11 cellular contexts compared by ENCODE assay signal in the genomic region with DNA sequence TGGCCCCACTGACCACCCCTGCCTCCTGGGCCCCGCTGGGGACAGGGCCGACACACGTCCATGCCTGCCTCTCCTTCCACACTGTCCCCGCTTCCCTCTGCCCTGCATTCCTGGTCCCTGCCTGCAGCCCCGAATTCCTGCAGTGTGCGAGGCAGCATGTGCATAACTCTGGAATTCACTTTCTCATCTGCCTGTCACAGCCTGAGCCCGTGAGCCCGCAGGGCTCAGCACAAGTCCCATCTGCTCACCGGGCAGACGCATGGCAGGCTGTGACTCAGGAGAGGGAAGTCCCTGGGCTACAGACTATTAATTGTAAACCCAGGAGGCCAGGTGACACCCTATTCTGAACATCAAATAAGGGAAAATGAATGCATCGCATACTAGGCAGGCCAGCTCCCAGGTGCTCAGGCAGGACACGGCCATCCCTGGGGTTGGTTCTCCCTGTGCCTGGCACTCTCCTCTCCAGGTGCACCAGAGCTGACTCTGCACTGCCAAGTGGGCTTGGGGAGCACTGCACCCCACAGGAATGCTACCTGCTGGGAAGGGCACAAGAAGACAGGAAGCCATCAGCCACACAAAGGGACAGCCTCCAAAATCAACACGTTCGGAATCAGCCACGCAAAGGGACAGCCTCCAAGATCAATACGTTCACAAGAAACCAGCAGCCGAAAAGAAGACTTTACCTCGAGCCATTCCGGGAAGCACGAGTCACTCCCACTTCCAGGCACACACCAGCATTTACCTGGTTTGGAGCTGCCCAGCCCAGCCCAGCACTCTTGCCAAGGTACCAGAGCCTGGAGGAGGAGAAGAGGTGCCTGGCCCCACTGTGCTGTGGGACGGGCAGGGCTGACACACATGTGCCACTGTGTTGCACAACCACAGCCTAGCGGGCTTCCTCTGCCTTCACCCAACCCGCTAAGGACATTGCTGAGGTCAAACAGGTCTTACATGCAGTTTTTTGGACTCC.
DNase-seq lines count a peak whose midpoint lies in the region; ATAC-seq, FAIRE-seq and TF ChIP-seq lines count a peak whose summit lies in the region.
"Had no signal": no experiment of that assay in that cellular context is flagged by ENCODE, and none has a peak within 500 bp of the region (broad histone marks: within the 10 kb centered on the region; RNA-seq: fewer than 3 reads in every experiment).

No MANE protein-coding gene starts in this region.

- no peak for FAIRE-seq in kidney (lab: Jason Lieb, UNC)
- FAIRE-seq: endometrium had no signal

- H3K36me3 ChIP-seq in kidney (ENCODE audit: control insufficient read depth in 1 of 2, insufficient read depth in 2 of 2, low read length in 2 of 2) (no peaks in the 10 kb centered on the region), stomach (no peaks in the 10 kb centered on the region)

- H3K36me3 Mint-ChIP-seq in activated T-helper 1 cell treated with anti-CD3 and anti-CD28 coated beads, Interleukin-12 subunit alpha, Interleukin-12 subunit beta, Interleukin-2, Interleukin-4 antibody, amounts not matched to agents 30 ng/mL and 10 ng/mL and 1 ng/mL, durations not matched to agents 14 hours and 24 hours and 36 hours (ENCODE audit: low read depth): no peaks in the 10 kb centered on the region
- H3K36me3 Mint-ChIP-seq: naive thymus-derived CD8-positive, alpha-beta T cell had no signal

- TF ChIP-seq EP300 in stomach (IDR thresholded peaks at IDR 0.05): no peak

- H3K27ac ChIP-seq in kidney (ENCODE audit: low read depth in 2 of 2, low read length in 2 of 2) (no peak overlapping the region), stomach (peak overlapping the region in 3 of 5 donors; percentile 15 to 68 (median 28))

- DNase-seq in NCI-H345 (lab: John Stamatoyannopoulos, UW) (peak; percentile 13), NCI-H345 treated with DMSO at 0.1 percent for 48 hours (lab: John Stamatoyannopoulos, UW; ENCODE audit: unreplicated experiment) (no peak), RKO (ENCODE audit: low spot score) (peak; percentile 24), kidney (peak; percentile 90), stomach (peak; percentile 81), ecto neural progenitor cell (ENCODE audit: low spot score) (no peak)
- DNase-seq in activated T-helper 1 cell treated with anti-CD3 and anti-CD28 coated beads, Interleukin-12 subunit alpha, Interleukin-12 subunit beta, Interleukin-2, Interleukin-4 antibody, amounts not matched to agents 30 ng/mL and 10 ng/mL and 1 ng/mL, durations not matched to agents 14 hours and 24 hours and 36 hours (ENCODE audit: low spot score): no peak
- DNase-seq: NCI-H446 had no signal

- WGBS in stomach, 5 donors: 45 to 61% (median 54%) methylated on average over 22 to 23 of the region's 23 CpGs

- no peaks in the 10 kb centered on the region for H3K27me3 ChIP-seq in stomach

- H3K27ac Mint-ChIP-seq in activated T-helper 1 cell treated with anti-CD3 and anti-CD28 coated beads, Interleukin-12 subunit alpha, Interleukin-12 subunit beta, Interleukin-2, Interleukin-4 antibody, amounts not matched to agents 30 ng/mL and 10 ng/mL and 1 ng/mL, durations not matched to agents 14 hours and 24 hours and 36 hours: no peak overlapping the region

- H3K4me1 ChIP-seq in kidney (ENCODE audit: control insufficient read depth in 1 of 2, insufficient read depth in 1 of 2, low read depth in 1 of 2, low read length in 2 of 2) (peaks cover 0 to 2% of the 10 kb centered on the region in 2 donors), stomach (peaks cover 9 to 31% (median 20%) of the 10 kb centered on the region in 4 donors)

- no peaks in the 10 kb centered on the region for H3K9me3 ChIP-seq in kidney (ENCODE audit: control insufficient read depth in 1 of 2, low read length in 2 of 2)
- H3K9me3 ChIP-seq in stomach: no peaks in the 10 kb centered on the region

- no peak overlapping the region for H3K4me3 Mint-ChIP-seq in activated T-helper 1 cell treated with anti-CD3 and anti-CD28 coated beads, Interleukin-12 subunit alpha, Interleukin-12 subunit beta, Interleukin-2, Interleukin-4 antibody, amounts not matched to agents 30 ng/mL and 10 ng/mL and 1 ng/mL, durations not matched to agents 14 hours and 24 hours and 36 hours

- TF ChIP-seq CTCF in kidney (IDR thresholded peaks at IDR 0.05; ENCODE audit: borderline replicate concordance, extremely low read depth, insufficient read depth) (no peak), stomach (IDR thresholded peaks at IDR 0.05) (peak in 1 of 7 experiments; percentile 10)

- H3K4me3 ChIP-seq in kidney (ENCODE audit: low read length in 2 of 2): no peak overlapping the region
- no peak overlapping the region for H3K4me3 ChIP-seq in stomach

- no peaks in the 10 kb centered on the region for H3K4me1 Mint-ChIP-seq in activated T-helper 1 cell treated with anti-CD3 and anti-CD28 coated beads, Interleukin-12 subunit alpha, Interleukin-12 subunit beta, Interleukin-2, Interleukin-4 antibody, amounts not matched to agents 30 ng/mL and 10 ng/mL and 1 ng/mL, durations not matched to agents 14 hours and 24 hours and 36 hours (ENCODE audit: low read depth)

- intact Hi-C loops in kidney (cut with DNase I) (no loop called here), stomach (cut with DNase I; ENCODE audit: low total_unique reads) (no loop called here)
- intact Hi-C loops in activated T-helper 1 cell treated with anti-CD3 and anti-CD28 coated beads, Interleukin-12 subunit alpha, Interleukin-12 subunit beta, Interleukin-2, Interleukin-4 antibody, amounts not matched to agents 30 ng/mL and 10 ng/mL and 1 ng/mL, durations not matched to agents 14 hours and 24 hours and 36 hours (cut with micrococcal nuclease): no loop called here

- no peak for ATAC-seq in GM21529 (IDR thresholded peaks at IDR 0.05; ENCODE audit: unreplicated experiment)
- ATAC-seq: naive thymus-derived CD8-positive, alpha-beta T cell had no signal

- H3K9me3 Mint-ChIP-seq in activated T-helper 1 cell treated with anti-CD3 and anti-CD28 coated beads, Interleukin-12 subunit alpha, Interleukin-12 subunit beta, Interleukin-2, Interleukin-4 antibody, amounts not matched to agents 30 ng/mL and 10 ng/mL and 1 ng/mL, durations not matched to agents 14 hours and 24 hours and 36 hours: no peaks in the 10 kb centered on the region
- H3K9me3 Mint-ChIP-seq: naive thymus-derived CD8-positive, alpha-beta T cell had no signal

- no peak for TF ChIP-seq POLR2A in stomach (IDR thresholded peaks at IDR 0.05)

- H3K9ac ChIP-seq in kidney (ENCODE audit: low read length in 2 of 2): no peak overlapping the region

- H3K27me3 Mint-ChIP-seq in activated T-helper 1 cell treated with anti-CD3 and anti-CD28 coated beads, Interleukin-12 subunit alpha, Interleukin-12 subunit beta, Interleukin-2, Interleukin-4 antibody, amounts not matched to agents 30 ng/mL and 10 ng/mL and 1 ng/mL, durations not matched to agents 14 hours and 24 hours and 36 hours (ENCODE audit: insufficient read depth): no peaks in the 10 kb centered on the region
- H3K27me3 Mint-ChIP-seq: naive thymus-derived CD8-positive, alpha-beta T cell had no signal

Comparison
In these comparisons a context has a peak if more than half of its experiments do, and no peak if none do; other contexts are left out.
1. DNase-seq: peak in NCI-H345 (single experiment), RKO (single experiment), kidney (single experiment) and stomach (single experiment); none in NCI-H345 treated with DMSO at 0.1 percent for 48 hours (single experiment), ecto neural progenitor cell (single experiment) and activated T-helper 1 cell treated with anti-CD3 and anti-CD28 coated beads, Interleukin-12 subunit alpha, Interleukin-12 subunit beta, Interleukin-2, Interleukin-4 antibody, amounts not matched to agents 30 ng/mL and 10 ng/mL and 1 ng/mL, durations not matched to agents 14 hours and 24 hours and 36 hours (single experiment).
2. H3K27ac ChIP-seq: peak in stomach (3 of 5); none in kidney (0 of 2).